Comparison of ENCODE assay signal across 32 cellular contexts in genomic region chr18:73414069-73414468, GRCh38.
"Had no signal": no experiment of that assay in that cellular context is flagged by ENCODE, and none has a peak within 500 bp of the region (broad histone marks: within the 10 kb centered on the region; RNA-seq: fewer than 3 reads in every experiment).

No MANE protein-coding gene starts in this region.

- H3K36me3 ChIP-seq: adrenal gland, brain microvascular endothelial cell, breast epithelium had no signal

- H3K27ac ChIP-seq: adrenal gland, body of pancreas, brain microvascular endothelial cell, breast epithelium, VCaP had no signal

- ATAC-seq: activated CD4-positive, alpha-beta T cell treated with anti-CD3 and anti-CD28 coated beads for 36 hours; activated CD4-positive, CD25-positive, alpha-beta regulatory T cell treated with anti-CD3 and anti-CD28 coated beads, Interleukin-2, amount 50 U/mL, for 24 hours; activated CD8-positive, alpha-beta memory T cell treated with anti-CD3 and anti-CD28 coated beads, Interleukin-2, amount 10 ng/mL, durations not matched to agents 7 days and 5 days; activated CD8-positive, alpha-beta T cell treated with anti-CD3 and anti-CD28 coated beads, Interleukin-2, amount 10 ng/mL, durations not matched to agents 7 days and 5 days; activated naive CD4-positive, alpha-beta T cell treated with anti-CD3 and anti-CD28 coated beads, Interleukin-2, amount 50 U/mL, for 72 hours; body of pancreas had no signal

- H3K9me3 ChIP-seq: adrenal gland, body of pancreas had no signal

- H3K4me3 ChIP-seq: adrenal gland, body of pancreas, breast epithelium had no signal

- FAIRE-seq: TTC549 had no signal

- H3K4me1 ChIP-seq: adrenal gland, body of pancreas, breast epithelium had no signal

- DNase-seq: activated CD4-positive, alpha-beta memory T cell treated with anti-CD3 and anti-CD28 coated beads, Interleukin-2, amount 10 ng/mL, durations not matched to agents 7 days and 5 days; activated CD4-positive, alpha-beta T cell treated with anti-CD3 and anti-CD28 coated beads for 1 hour; activated CD4-positive, alpha-beta T cell treated with anti-CD3 and anti-CD28 coated beads for 36 hours; activated CD4-positive, alpha-beta T cell treated with anti-CD3 and anti-CD28 coated beads for 48 hours; activated CD4-positive, alpha-beta T cell treated with anti-CD3 and anti-CD28 coated beads, Interleukin-2, amount 10 ng/mL, durations not matched to agents 7 days and 5 days; activated CD4-positive, alpha-beta T cell treated with anti-CD3 and anti-CD28 coated beads, Interleukin-2, amount 50 U/mL, for 48 hours; activated CD4-positive, CD25-positive, alpha-beta regulatory T cell; activated CD8-positive, alpha-beta memory T cell treated with anti-CD3 and anti-CD28 coated beads for 24 hours; activated CD8-positive, alpha-beta memory T cell treated with anti-CD3 and anti-CD28 coated beads, Interleukin-2, amount 10 ng/mL, durations not matched to agents 7 days and 5 days; activated CD8-positive, alpha-beta memory T cell treated with anti-CD3 and anti-CD28 coated beads, Interleukin-2, amount 50 U/mL, for 48 hours; activated CD8-positive, alpha-beta T cell treated with anti-CD3 and anti-CD28 coated beads, Interleukin-2, amount 10 ng/mL, durations not matched to agents 7 days and 5 days; activated effector memory CD4-positive, alpha-beta T cell treated with Interleukin-2 at 50 U/mL for 16 hours; activated gamma-delta T cell; activated naive CD4-positive, alpha-beta T cell treated with anti-CD3 and anti-CD28 coated beads, Interleukin-2, amount 50 U/mL, for 16 hours; activated naive CD4-positive, alpha-beta T cell treated with Interleukin-2 at 50 U/mL for 16 hours; activated naive CD8-positive, alpha-beta T cell treated with anti-CD3 and anti-CD28 coated beads for 36 hours; activated T-cell treated with anti-CD3 and anti-CD28 coated beads, Interleukin-2, amount 50 U/mL, for 24 hours; activated T-cell treated with anti-CD3 and anti-CD28 coated beads, Interleukin-2, amount 50 U/mL, for 48 hours; adrenal gland; amniotic stem cell; aorta; body of pancreas; brain microvascular endothelial cell; central memory CD4-positive, alpha-beta T cell; T-helper 1 cell; T-helper 2 cell; T-helper 9 cell had no signal
